ENCODE assay signal across 1 cellular context in genomic region chr2:42847596-42848151, GRCh38.
TF ChIP-seq lines count a peak whose summit lies in the region.

No MANE protein-coding gene starts in this region.

TF ChIP-seq in GM23338, 12 proteins besides CTCF, POLR2A, EP300 and RAD21 (continued from another document):
- TF ChIP-seq JUNB (IDR thresholded peaks at IDR 0.05; ENCODE audit: unreplicated experiment) (no peak), POLR2AphosphoS5 (IDR thresholded peaks at IDR 0.05; ENCODE audit: low read depth) (no peak), EZH2 (IDR thresholded peaks at IDR 0.05; ENCODE audit: low read depth, unreplicated experiment) (no peak), REST (IDR thresholded peaks at IDR 0.05; ENCODE audit: unreplicated experiment) (no peak), EZH2phosphoT487 (IDR thresholded peaks at IDR 0.05; ENCODE audit: unreplicated experiment) (no peak), ZNF114 (CRISPR knock-in tag; IDR thresholded peaks at IDR 0.05) (no peak), ZNF331 (CRISPR knock-in tag; IDR thresholded peaks at IDR 0.05; ENCODE audit: low read depth) (no peak), NANOG (IDR thresholded peaks at IDR 0.05; ENCODE audit: borderline replicate concordance) (no peak)
